ENCODE assay signal across 8 cellular contexts in the genomic region with DNA sequence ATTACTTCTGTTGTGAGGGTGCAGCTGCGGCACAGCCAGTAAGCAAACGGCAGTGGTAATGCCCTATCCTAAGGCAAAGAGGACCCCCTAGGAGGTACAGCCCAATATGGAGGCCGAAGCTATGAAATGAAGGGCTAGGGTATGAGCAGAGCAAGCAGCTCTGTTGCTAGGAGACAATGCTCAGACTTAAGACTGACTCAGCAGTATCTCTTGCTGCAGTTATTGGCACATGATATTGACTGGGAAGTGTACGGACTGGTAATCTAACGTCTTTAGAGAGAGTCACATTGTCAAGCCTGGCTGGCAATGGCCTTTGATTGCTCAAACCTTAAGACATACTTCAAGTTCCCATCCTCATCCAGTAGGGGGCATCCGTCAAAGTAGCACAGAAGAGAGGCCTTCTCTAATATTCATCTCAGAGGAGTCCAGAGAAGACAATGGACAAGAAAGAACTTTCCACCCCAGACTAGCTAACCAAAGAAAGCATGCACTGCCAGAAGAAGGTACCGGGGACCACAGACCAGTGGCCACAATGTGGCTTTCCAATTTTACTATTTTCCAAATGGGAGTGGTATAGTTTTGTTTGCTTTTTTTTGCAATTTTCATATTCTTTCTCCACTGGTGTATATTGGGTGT. TPM values are rescaled to one million over a fixed set of nuclear protein-coding genes. Genes with fewer than 3 reads are reported as not detected.
DNase-seq lines count a peak whose midpoint lies in the region; TF ChIP-seq lines count a peak whose summit lies in the region.

No MANE protein-coding gene starts in this region.

- H3K27me3 ChIP-seq in sigmoid colon: no peaks in the 10 kb centered on the region

- peak in 1 of 4 experiments; percentile 19 for TF ChIP-seq CTCF in sigmoid colon (IDR thresholded peaks at IDR 0.05)

- no peak overlapping the region for H3K27ac ChIP-seq in sigmoid colon

- TF ChIP-seq POLR2A in sigmoid colon (IDR thresholded peaks at IDR 0.05): no peak

- peak; percentile 32 for DNase-seq in stimulated activated CD4-positive, alpha-beta T cell treated with anti-CD3 and anti-CD28 coated beads, Interleukin-15, amount 100 ng/mL, for 24 hours
- DNase-seq in stimulated activated CD4-positive, alpha-beta T cell treated with anti-CD3 and anti-CD28 coated beads, Interleukin-4, amount 100 ng/mL, for 4 hours: no peak
- DNase-seq in NAMALWA (ENCODE audit: low spot score) (peak; percentile 73), amniotic stem cell (lab: John Stamatoyannopoulos, UW) (peak; percentile 47), kidney glomerular epithelial cell (lab: John Stamatoyannopoulos, UW) (peak; percentile 58), NCI-H1092 (lab: John Stamatoyannopoulos, UW) (no peak), sigmoid colon (no peak), ecto neural progenitor cell (ENCODE audit: low spot score) (no peak)

- no peaks in the 10 kb centered on the region for H3K4me1 ChIP-seq in sigmoid colon

- no peak overlapping the region for H3K4me3 ChIP-seq in sigmoid colon

- intact Hi-C loops in sigmoid colon (cut with DNase I): no loop called here

- H3K36me3 ChIP-seq in sigmoid colon: no peaks in the 10 kb centered on the region

- no peaks in the 10 kb centered on the region for H3K9me3 ChIP-seq in sigmoid colon

- no peak for TF ChIP-seq EP300 in sigmoid colon (IDR thresholded peaks at IDR 0.05)

- 60 to 73% methylated on average over 7 of the region's 7 CpGs for WGBS in sigmoid colon, 2 donors

RNA-seq across cellular contexts. Expression of gene LRFN2, which starts 37.0 kb away (rescaled TPM):
- total RNA-seq in sigmoid colon: under 1 TPM in 1 of 4 donors, not detected in 3; 0.49 TPM
- under 1 TPM in 2 of 3 donors, not detected in 1; 0.10 to 0.60 TPM for polyA plus RNA-seq in sigmoid colon

Comparison
In these comparisons a context has a peak if more than half of its experiments do, and no peak if none do; other contexts are left out.
1. DNase-seq: peak in stimulated activated CD4-positive, alpha-beta T cell treated with anti-CD3 and anti-CD28 coated beads, Interleukin-15, amount 100 ng/mL, for 24 hours (single experiment), NAMALWA (single experiment), amniotic stem cell (single experiment) and kidney glomerular epithelial cell (single experiment); none in stimulated activated CD4-positive, alpha-beta T cell treated with anti-CD3 and anti-CD28 coated beads, Interleukin-4, amount 100 ng/mL, for 4 hours (0 of 2), NCI-H1092 (single experiment), sigmoid colon (single experiment) and ecto neural progenitor cell (single experiment).